In the genomic region with DNA sequence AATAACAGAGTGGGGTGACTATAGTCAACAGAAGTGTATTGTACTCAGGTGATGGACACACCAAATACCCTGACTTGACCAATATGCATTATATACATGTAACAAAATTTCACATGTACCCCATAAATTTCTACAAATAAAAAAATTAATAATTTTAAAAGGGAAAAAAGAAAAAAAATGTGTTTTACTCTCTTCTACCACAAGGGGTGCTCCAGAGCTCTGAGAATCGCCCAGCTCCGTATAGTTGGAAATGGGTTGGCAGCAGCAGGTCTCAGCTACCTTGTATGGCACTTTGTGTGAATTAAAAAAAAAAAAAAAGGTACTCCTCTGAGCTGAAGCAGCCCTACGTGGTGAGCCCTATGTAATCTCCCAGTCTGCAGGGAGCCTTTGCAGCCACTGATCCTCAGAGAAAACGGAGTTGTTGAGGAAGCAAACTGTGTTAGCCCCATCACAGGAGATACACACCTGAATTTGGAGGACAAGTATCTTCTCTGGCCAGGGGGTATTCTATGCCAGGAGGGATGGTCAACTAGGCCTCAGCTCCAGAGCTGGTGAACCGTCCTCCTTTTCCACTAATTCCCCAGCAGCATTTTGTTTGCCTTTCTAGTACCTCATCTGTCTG, we compare ENCODE assay signal across 8 cellular contexts. TPM values are rescaled to one million over a fixed set of nuclear protein-coding genes. Genes with fewer than 3 reads are reported as not detected.
DNase-seq lines count a peak whose midpoint lies in the region; ATAC-seq, FAIRE-seq and TF ChIP-seq lines count a peak whose summit lies in the region.

No MANE protein-coding gene starts in this region.

- peak; percentile 42; the same call in 1 of the 2 replicates for TF ChIP-seq RAD21 in Ishikawa (IDR thresholded peaks at IDR 0.05; ENCODE audit: low read depth)

- DNase-seq in GM10266 (ENCODE audit: extremely low spot score) (no peak), bronchial epithelial cell (ENCODE audit: low read depth) (peak; percentile 4), SHP77 treated with DMSO at 0.1 percent for 48 hours (lab: John Stamatoyannopoulos, UW) (no peak), MV-4-11 (lab: John Stamatoyannopoulos, UW) (no peak)
- DNase-seq in activated effector memory CD4-positive, alpha-beta T cell treated with anti-CD3 and anti-CD28 coated beads, Interleukin-2, amount 50 U/mL, for 16 hours, result no peak

- no peak for FAIRE-seq in bronchial epithelial cell (lab: Jason Lieb, UNC)

- H3K27me3 ChIP-seq in bronchial epithelial cell (ENCODE audit: control insufficient read depth, insufficient read depth, low read length), result no peaks in the 10 kb centered on the region

- H3K9me3 Mint-ChIP-seq in nephron, result no peaks in the 10 kb centered on the region

- no peak overlapping the region for H3K4me3 ChIP-seq in bronchial epithelial cell (ENCODE audit: low read depth, low read length)

- ATAC-seq in HG02623 (IDR thresholded peaks at IDR 0.05; ENCODE audit: unreplicated experiment), result no peak

- H3K27ac Mint-ChIP-seq in nephron, result no peak overlapping the region

- H3K36me3 ChIP-seq in bronchial epithelial cell (ENCODE audit: control insufficient read depth, insufficient read depth, low read length), result no peaks in the 10 kb centered on the region

- TF ChIP-seq EP300 in Ishikawa (IDR thresholded peaks at IDR 0.05; ENCODE audit: borderline replicate concordance), result no peak

- no peak overlapping the region for H3K4me3 Mint-ChIP-seq in nephron

- no peaks in the 10 kb centered on the region for H3K36me3 Mint-ChIP-seq in nephron (ENCODE audit: low read depth)

- no peaks in the 10 kb centered on the region for H3K4me1 Mint-ChIP-seq in nephron

- H3K27me3 Mint-ChIP-seq in nephron (ENCODE audit: low read depth), result no peaks in the 10 kb centered on the region

- TF ChIP-seq CTCF in GM10266 (IDR thresholded peaks at IDR 0.05; ENCODE audit: control insufficient read depth, insufficient read depth, low read depth, missing control alignments), result peak; percentile 42
- peak; percentile 33 for TF ChIP-seq CTCF in bronchial epithelial cell (IDR thresholded peaks at IDR 0.05; ENCODE audit: insufficient read depth, low read length, severe bottlenecking)
- TF ChIP-seq CTCF in nephron (IDR thresholded peaks at IDR 0.05; ENCODE audit: unreplicated experiment in 3 of 3), result peak; percentile 66 to 76 (median 74)

TF ChIP-seq in Ishikawa, 13 proteins besides CTCF, POLR2A, EP300 and RAD21:
- TF ChIP-seq NFIC (IDR thresholded peaks at IDR 0.05) (no peak), EGR1 (IDR thresholded peaks at IDR 0.05) (no peak), CEBPB (IDR thresholded peaks at IDR 0.05) (no peak), YY1 (IDR thresholded peaks at IDR 0.05; ENCODE audit: low read depth) (no peak), TEAD4 (IDR thresholded peaks at IDR 0.05) (no peak), ZBTB7A (IDR thresholded peaks at IDR 0.05; ENCODE audit: low read depth) (no peak), FOXM1 (IDR thresholded peaks at IDR 0.05; ENCODE audit: borderline replicate concordance, low read depth) (no peak), TAF1 (IDR thresholded peaks at IDR 0.05; ENCODE audit: low read depth) (no peak), CREB1 (IDR thresholded peaks at IDR 0.05; ENCODE audit: low read depth) (no peak), TCF12 (IDR thresholded peaks at IDR 0.05; ENCODE audit: low read depth) (no peak)
- TF ChIP-seq, protein P1, sequence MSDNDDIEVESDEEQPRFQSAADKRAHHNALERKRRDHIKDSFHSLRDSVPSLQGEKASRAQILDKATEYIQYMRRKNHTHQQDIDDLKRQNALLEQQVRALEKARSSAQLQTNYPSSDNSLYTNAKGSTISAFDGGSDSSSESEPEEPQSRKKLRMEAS (IDR thresholded peaks at IDR 0.05), result no peak
- TF ChIP-seq, protein P2, sequence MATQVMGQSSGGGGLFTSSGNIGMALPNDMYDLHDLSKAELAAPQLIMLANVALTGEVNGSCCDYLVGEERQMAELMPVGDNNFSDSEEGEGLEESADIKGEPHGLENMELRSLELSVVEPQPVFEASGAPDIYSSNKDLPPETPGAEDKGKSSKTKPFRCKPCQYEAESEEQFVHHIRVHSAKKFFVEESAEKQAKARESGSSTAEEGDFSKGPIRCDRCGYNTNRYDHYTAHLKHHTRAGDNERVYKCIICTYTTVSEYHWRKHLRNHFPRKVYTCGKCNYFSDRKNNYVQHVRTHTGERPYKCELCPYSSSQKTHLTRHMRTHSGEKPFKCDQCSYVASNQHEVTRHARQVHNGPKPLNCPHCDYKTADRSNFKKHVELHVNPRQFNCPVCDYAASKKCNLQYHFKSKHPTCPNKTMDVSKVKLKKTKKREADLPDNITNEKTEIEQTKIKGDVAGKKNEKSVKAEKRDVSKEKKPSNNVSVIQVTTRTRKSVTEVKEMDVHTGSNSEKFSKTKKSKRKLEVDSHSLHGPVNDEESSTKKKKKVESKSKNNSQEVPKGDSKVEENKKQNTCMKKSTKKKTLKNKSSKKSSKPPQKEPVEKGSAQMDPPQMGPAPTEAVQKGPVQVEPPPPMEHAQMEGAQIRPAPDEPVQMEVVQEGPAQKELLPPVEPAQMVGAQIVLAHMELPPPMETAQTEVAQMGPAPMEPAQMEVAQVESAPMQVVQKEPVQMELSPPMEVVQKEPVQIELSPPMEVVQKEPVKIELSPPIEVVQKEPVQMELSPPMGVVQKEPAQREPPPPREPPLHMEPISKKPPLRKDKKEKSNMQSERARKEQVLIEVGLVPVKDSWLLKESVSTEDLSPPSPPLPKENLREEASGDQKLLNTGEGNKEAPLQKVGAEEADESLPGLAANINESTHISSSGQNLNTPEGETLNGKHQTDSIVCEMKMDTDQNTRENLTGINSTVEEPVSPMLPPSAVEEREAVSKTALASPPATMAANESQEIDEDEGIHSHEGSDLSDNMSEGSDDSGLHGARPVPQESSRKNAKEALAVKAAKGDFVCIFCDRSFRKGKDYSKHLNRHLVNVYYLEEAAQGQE (IDR thresholded peaks at IDR 0.05; ENCODE audit: low read depth), result no peak
- TF ChIP-seq, protein P3, sequence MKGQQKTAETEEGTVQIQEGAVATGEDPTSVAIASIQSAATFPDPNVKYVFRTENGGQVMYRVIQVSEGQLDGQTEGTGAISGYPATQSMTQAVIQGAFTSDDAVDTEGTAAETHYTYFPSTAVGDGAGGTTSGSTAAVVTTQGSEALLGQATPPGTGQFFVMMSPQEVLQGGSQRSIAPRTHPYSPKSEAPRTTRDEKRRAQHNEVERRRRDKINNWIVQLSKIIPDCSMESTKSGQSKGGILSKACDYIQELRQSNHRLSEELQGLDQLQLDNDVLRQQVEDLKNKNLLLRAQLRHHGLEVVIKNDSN (IDR thresholded peaks at IDR 0.05), result no peak

RNA-seq across cellular contexts. Expression of a gene that starts 17.2 kb away (rescaled TPM):
- total RNA-seq in bronchial epithelial cell, result 6.4 and 7.4 TPM in 2 replicates

RNA-seq across cellular contexts. Expression of a gene that starts 29.4 kb away (rescaled TPM):
- under 0.01 and 0.13 TPM in 2 replicates for total RNA-seq in bronchial epithelial cell
